In genomic region chr13:71209217-71209616, GRCh38 we compare ENCODE assay signal across 17 cellular contexts.
A peak's percentile ranks its signal among the peaks of the same experiment; 100 is the strongest.
DNase-seq lines count a peak whose midpoint lies in the region; ATAC-seq and TF ChIP-seq lines count a peak whose summit lies in the region.
"Had no signal": no experiment of that assay in that cellular context is flagged by ENCODE, and none has a peak within 500 bp of the region (broad histone marks: within the 10 kb centered on the region; RNA-seq: fewer than 3 reads in every experiment).

No MANE protein-coding gene starts in this region.

- WGBS in right lobe of liver (ENCODE audit: insufficient coverage, low coverage, low lambda C conversion rate, missing lambda C conversion rate), result 32% methylated on average over 2 of the region's 2 CpGs

- H3K27ac ChIP-seq in right lobe of liver, result no peak overlapping the region
- H3K27ac ChIP-seq: BLaER1 had no signal

- H3K27me3 ChIP-seq in right lobe of liver, result no peaks in the 10 kb centered on the region
- H3K27me3 ChIP-seq: BE2C, BLaER1 had no signal

- intact Hi-C loops in right lobe of liver (cut with DNase I), result no loop called here

- TF ChIP-seq CTCF in right lobe of liver (IDR thresholded peaks at IDR 0.05), result no peak

- no peak overlapping the region for H3K4me3 ChIP-seq in right lobe of liver
- H3K4me3 ChIP-seq: BLaER1 had no signal

- no peak for TF ChIP-seq POLR2A in right lobe of liver (IDR thresholded peaks at IDR 0.05)

- H3K9me3 ChIP-seq in right lobe of liver, result no peaks in the 10 kb centered on the region
- H3K9me3 ChIP-seq: BE2C, BLaER1 had no signal

- DNase-seq in HuH-7 (ENCODE audit: low spot score) (peak; percentile 1), HuH-7.5 (ENCODE audit: low spot score) (peak; percentile 3), right lobe of liver (no peak), DMS153 (lab: John Stamatoyannopoulos, UW) (no peak)
- no peak for DNase-seq in activated CD4-positive, alpha-beta T cell treated with anti-CD3 and anti-CD28 coated beads, Interleukin-2, amount 50 U/mL, for 4 hours
- DNase-seq: 8988T; ACHN; BE2C; C1 segment of cervical spinal cord; CD4-positive, alpha-beta memory T cell; CD4-positive, CD25-positive, alpha-beta regulatory T cell; CD8-positive, alpha-beta memory T cell; COR-L47; DMS 273 treated with DMSO at 0.1 percent for 48 hours; DMS79 treated with DMSO at 0.1 percent for 48 hours; GF-D8 had no signal

- ATAC-seq in right lobe of liver, result peak; percentile 30 to 71 (median 46)

- H3K4me1 ChIP-seq in right lobe of liver, result no peaks in the 10 kb centered on the region
- H3K4me1 ChIP-seq: BE2C, BLaER1 had no signal

- H3K36me3 ChIP-seq in right lobe of liver, result no peaks in the 10 kb centered on the region
- H3K36me3 ChIP-seq: BE2C, BLaER1 had no signal

Comparison
In these comparisons a context has a peak if more than half of its experiments do, and no peak if none do; other contexts are left out.
1. DNase-seq: peak in HuH-7 (single experiment) and HuH-7.5 (single experiment); none in right lobe of liver (0 of 3), DMS153 (single experiment) and activated CD4-positive, alpha-beta T cell treated with anti-CD3 and anti-CD28 coated beads, Interleukin-2, amount 50 U/mL, for 4 hours (0 of 2).